8 cellular contexts compared by ENCODE assay signal in the genomic region with DNA sequence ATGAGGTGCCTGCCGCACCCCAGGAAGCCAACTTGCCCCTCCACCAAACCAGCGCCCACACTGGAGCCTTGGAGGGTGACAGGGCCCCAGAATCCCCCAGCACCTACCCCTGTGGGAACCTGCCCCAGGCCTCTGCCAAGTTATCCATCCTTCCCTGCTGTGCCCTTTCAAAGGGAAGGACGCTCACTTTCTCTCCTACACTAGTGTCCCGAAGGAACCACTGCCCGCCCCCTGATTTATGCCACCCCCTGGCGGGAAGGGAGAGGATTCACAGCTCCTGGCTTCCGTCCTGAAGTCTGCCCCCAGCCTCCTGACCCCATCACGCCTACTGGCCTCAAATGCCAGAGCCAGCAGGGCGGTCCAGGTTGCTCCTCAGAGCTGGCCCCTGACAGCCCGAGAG. TPM values are rescaled to one million over a fixed set of nuclear protein-coding genes. Genes with fewer than 3 reads are reported as not detected.
DNase-seq lines count a peak whose midpoint lies in the region; ATAC-seq, FAIRE-seq and TF ChIP-seq lines count a peak whose summit lies in the region.

No MANE protein-coding gene starts in this region.

- TF ChIP-seq CTCF in bronchial epithelial cell (IDR thresholded peaks at IDR 0.05; ENCODE audit: insufficient read depth, low read length, severe bottlenecking) (peak; percentile 49), GM13976 (IDR thresholded peaks at IDR 0.05; ENCODE audit: borderline replicate concordance, control extremely low read depth, extremely low read depth, insufficient read depth, missing control alignments) (no peak)

- H3K4me3 Mint-ChIP-seq in CD8-positive, alpha-beta memory T cell: peak overlapping the region in 6 of 7 donors; percentile 78 to 89 (median 84)
- H3K4me3 Mint-ChIP-seq in naive B cell: peak overlapping the region; percentile 76 to 95 (median 84)

- H3K4me3 ChIP-seq in CD8-positive, alpha-beta memory T cell (ENCODE audit: low read length): no peak overlapping the region
- no peak overlapping the region for H3K4me3 ChIP-seq in bronchial epithelial cell (ENCODE audit: low read depth, low read length)

- no peaks in the 10 kb centered on the region for H3K9me3 Mint-ChIP-seq in CD8-positive, alpha-beta memory T cell
- no peaks in the 10 kb centered on the region for H3K9me3 Mint-ChIP-seq in naive B cell

- DNase-seq in CD8-positive, alpha-beta memory T cell: no peak
- DNase-seq in KBM-7 (peak; percentile 21), bronchial epithelial cell (ENCODE audit: low read depth) (peak; percentile 18), naive B cell (no peak), GM13976 (ENCODE audit: low spot score) (no peak), NCI-H187 (lab: John Stamatoyannopoulos, UW) (no peak)
- DNase-seq in activated effector memory CD4-positive, alpha-beta T cell treated with Interleukin-2 at 50 U/mL for 16 hours: no peak

- no peaks in the 10 kb centered on the region for H3K27me3 Mint-ChIP-seq in CD8-positive, alpha-beta memory T cell
- no peaks in the 10 kb centered on the region for H3K27me3 Mint-ChIP-seq in naive B cell

- no peak for FAIRE-seq in bronchial epithelial cell (lab: Jason Lieb, UNC)

- H3K4me1 ChIP-seq in CD8-positive, alpha-beta memory T cell (ENCODE audit: insufficient read depth, low read length): peaks cover 17% of the 10 kb centered on the region

- no peaks in the 10 kb centered on the region for H3K36me3 Mint-ChIP-seq in CD8-positive, alpha-beta memory T cell
- H3K36me3 Mint-ChIP-seq in naive B cell: no peaks in the 10 kb centered on the region

- H3K27ac ChIP-seq in CD8-positive, alpha-beta memory T cell (ENCODE audit: low read depth, low read length): no peak overlapping the region

- no peaks in the 10 kb centered on the region for H3K9me3 ChIP-seq in CD8-positive, alpha-beta memory T cell (ENCODE audit: low read length)

- H3K27me3 ChIP-seq in CD8-positive, alpha-beta memory T cell (ENCODE audit: insufficient read depth, low read length, poor library complexity, severe bottlenecking): no peaks in the 10 kb centered on the region
- H3K27me3 ChIP-seq in bronchial epithelial cell (ENCODE audit: control insufficient read depth, insufficient read depth, low read length): no peaks in the 10 kb centered on the region

- H3K4me1 Mint-ChIP-seq in CD8-positive, alpha-beta memory T cell: peaks cover 13 to 28% (median 23%) of the 10 kb centered on the region in 3 donors
- H3K4me1 Mint-ChIP-seq in naive B cell: peaks cover 19 to 28% (median 25%) of the 10 kb centered on the region in 3 donors

- peak overlapping the region in 2 of 8 donors; percentile 21 to 78 for H3K27ac Mint-ChIP-seq in CD8-positive, alpha-beta memory T cell
- H3K27ac Mint-ChIP-seq in naive B cell: peak overlapping the region in 2 of 6 donors; percentile 62 to 86

- POLR2A ChIA-PET in CD8-positive, alpha-beta memory T cell (lab: Charles Lee): no interaction called here

- CTCF ChIA-PET in CD8-positive, alpha-beta memory T cell (lab: Charles Lee): interaction anchor here (2.1 kb wide), 1 partner anchor 38 kb away, joined by 10 read pairs; no protein-coding TSS in a partner anchor

- ATAC-seq in naive B cell (ENCODE audit: low read depth in 2 of 2) (no peak), GM19467 (IDR thresholded peaks at IDR 0.05; ENCODE audit: unreplicated experiment) (no peak)

- in situ Hi-C loops in KBM-7 (cut with MboI; ENCODE audit: low pct_unique_long_range_greater_than_20kb, low sequenced_read_pairs) (no loop called here), GM13976 (cut with MboI; ENCODE audit: low sequenced_read_pairs, unreplicated experiment) (no loop called here)

- no peaks in the 10 kb centered on the region for H3K36me3 ChIP-seq in CD8-positive, alpha-beta memory T cell (ENCODE audit: insufficient read depth, low read length)
- no peaks in the 10 kb centered on the region for H3K36me3 ChIP-seq in bronchial epithelial cell (ENCODE audit: control insufficient read depth, insufficient read depth, low read length)

RNA-seq across cellular contexts. Expression of a gene that starts 1.4 kb away (rescaled TPM):
- total RNA-seq in CD8-positive, alpha-beta memory T cell: 1 to 10 TPM; 6.7 to 7.4 TPM
- 2.9 TPM for polyA plus RNA-seq in CD8-positive, alpha-beta memory T cell
- 9.2 and 19.5 TPM in 2 replicates for total RNA-seq in bronchial epithelial cell
- polyA plus RNA-seq in naive B cell (ENCODE audit: low read depth in 6 of 6): 1 to 10 TPM in 5 of 6 donors, under 1 TPM in 1; 0.63 to 4.0 (median 1.6) TPM

RNA-seq across cellular contexts. Expression of a gene that starts 42.7 kb away (rescaled TPM):
- not detected for total RNA-seq in CD8-positive, alpha-beta memory T cell
- polyA plus RNA-seq in CD8-positive, alpha-beta memory T cell: not detected
- 0.13 TPM in 1 of 2 replicates, not detected in the other for total RNA-seq in bronchial epithelial cell
- under 1 TPM in 1 of 6 donors, not detected in 5; 0.05 TPM for polyA plus RNA-seq in naive B cell (ENCODE audit: low read depth in 6 of 6)

RNA-seq across cellular contexts. Expression of a gene that starts 56.9 kb away (rescaled TPM):
- total RNA-seq in CD8-positive, alpha-beta memory T cell: not detected
- polyA plus RNA-seq in CD8-positive, alpha-beta memory T cell: not detected
- total RNA-seq in bronchial epithelial cell: 7.6 and 13.2 TPM in 2 replicates
- polyA plus RNA-seq in naive B cell (ENCODE audit: low read depth in 6 of 6): not detected

Comparison
In these comparisons a context has a peak if more than half of its experiments do, and no peak if none do; other contexts are left out.
1. DNase-seq: peak in KBM-7 (single experiment) and bronchial epithelial cell (single experiment); none in CD8-positive, alpha-beta memory T cell (0 of 5), naive B cell (single experiment), GM13976 (single experiment), activated effector memory CD4-positive, alpha-beta T cell treated with Interleukin-2 at 50 U/mL for 16 hours (single experiment) and NCI-H187 (0 of 2).